Comparison of ENCODE assay signal across 19 cellular contexts in genomic region chr7:24436131-24436920, GRCh38.
DNase-seq lines count a peak whose midpoint lies in the region; ATAC-seq lines count a peak whose summit lies in the region.
"Had no signal": no experiment of that assay in that cellular context is flagged by ENCODE, and none has a peak within 500 bp of the region (broad histone marks: within the 10 kb centered on the region; RNA-seq: fewer than 3 reads in every experiment).

No MANE protein-coding gene starts in this region.

- H3K36me3 ChIP-seq in HAP-1 (replicated peaks) (no peaks in the 10 kb centered on the region), iPS-20b (ENCODE audit: insufficient read depth, low read depth, low read length) (no peaks in the 10 kb centered on the region)
- H3K36me3 ChIP-seq: BLaER1, SJSA1 had no signal

- H3K9me3 ChIP-seq in HAP-1 = no peaks in the 10 kb centered on the region
- no peaks in the 10 kb centered on the region for H3K9me3 ChIP-seq in iPS-20b (ENCODE audit: insufficient read depth, low read depth, low read length)
- H3K9me3 ChIP-seq: BLaER1, SJSA1 had no signal

- DNase-seq in HAP-1 (ENCODE audit: low spot score in 2 of 2) (peak; percentile 24 to 47), amniotic epithelial cell (ENCODE audit: low read depth) (peak; percentile 34), activated gamma-delta T cell treated with Interleukin-2 at 50 U/mL for 16 hours (no peak), NCI-H510A treated with DMSO at 0.1 percent for 48 hours (lab: John Stamatoyannopoulos, UW) (no peak)
- DNase-seq: Caco-2; CD4-positive, alpha-beta T cell; GDM1; HFFc6; Kasumi-1; NCI-H187; NCI-H446; NCI-H526 treated with DMSO at 0.1 percent for 48 hours had no signal

- peaks cover 10% of the 10 kb centered on the region; the same call in 1 of the 2 replicates for H3K4me1 ChIP-seq in HAP-1
- H3K4me1 ChIP-seq in iPS-20b (ENCODE audit: insufficient read depth, low read length) = peaks cover 43% of the 10 kb centered on the region
- H3K4me1 ChIP-seq: Caco-2, SJSA1 had no signal

- in situ Hi-C loops in HAP-1 (cut with MboI; ENCODE audit: low sequenced_read_pairs) = no loop called here

- no peaks in the 10 kb centered on the region for H3K27me3 ChIP-seq in HAP-1 (ENCODE audit: low read depth)
- H3K27me3 ChIP-seq in iPS-20b (ENCODE audit: insufficient read depth, low read length) = peaks cover 18% of the 10 kb centered on the region
- H3K27me3 ChIP-seq: BLaER1, SJSA1 had no signal

- no peak overlapping the region for H3K27ac ChIP-seq in iPS-20b (ENCODE audit: low read length)
- H3K27ac ChIP-seq: BLaER1, HL-60, SJSA1 had no signal

- H3K9ac ChIP-seq in iPS-20b (ENCODE audit: low read depth, low read length) = peak overlapping the region; percentile 19; the same call in 1 of the 2 replicates
- H3K9ac ChIP-seq: BLaER1 had no signal

- no peak overlapping the region for H3K4me3 ChIP-seq in HAP-1
- peak overlapping the region; percentile 20 for H3K4me3 ChIP-seq in iPS-20b (ENCODE audit: low read length)
- H3K4me3 ChIP-seq: BLaER1, SJSA1 had no signal

- ATAC-seq in HG03432 (IDR thresholded peaks at IDR 0.05; ENCODE audit: unreplicated experiment) (no peak), GM21576 (IDR thresholded peaks at IDR 0.05; ENCODE audit: unreplicated experiment) (no peak)
- ATAC-seq: Right ventricle myocardium inferior had no signal

Comparison
In these comparisons a context has a peak if more than half of its experiments do, and no peak if none do; other contexts are left out.
1. DNase-seq: peak in HAP-1 (2 of 2) and amniotic epithelial cell (single experiment); none in activated gamma-delta T cell treated with Interleukin-2 at 50 U/mL for 16 hours (single experiment) and NCI-H510A treated with DMSO at 0.1 percent for 48 hours (single experiment).